In the genomic region with DNA sequence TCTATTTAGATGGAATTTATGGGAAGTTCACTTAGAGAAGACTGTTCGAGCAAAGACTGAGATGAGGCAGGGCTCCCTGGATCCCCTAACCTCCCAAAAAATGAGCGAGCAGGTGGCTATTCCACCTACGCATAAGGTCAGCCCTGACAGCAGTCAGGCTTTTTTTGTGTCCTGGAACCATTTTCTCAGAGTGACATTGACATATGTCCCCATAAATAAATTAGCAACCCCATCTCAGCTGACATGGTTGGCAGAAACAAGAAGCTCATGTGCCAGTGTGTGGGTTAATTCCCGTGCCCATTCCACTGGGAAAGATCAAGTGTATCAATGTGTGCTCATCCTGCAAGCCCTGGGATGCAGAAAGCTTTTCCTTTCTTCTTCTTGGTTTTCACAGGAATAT, we compare ENCODE assay signal across 25 cellular contexts.
"Had no signal": no experiment of that assay in that cellular context is flagged by ENCODE, and none has a peak within 500 bp of the region (broad histone marks: within the 10 kb centered on the region; RNA-seq: fewer than 3 reads in every experiment).

No MANE protein-coding gene starts in this region.

- H3K9me3 ChIP-seq: ovary, right lobe of liver, sigmoid colon, thoracic aorta, thyroid gland, tibial nerve, upper lobe of left lung, vagina had no signal

- H3K27me3 ChIP-seq: neural progenitor cell, ovary, right lobe of liver, sigmoid colon, stomach, thyroid gland, tibial nerve, upper lobe of left lung, vagina had no signal

- H3K4me3 ChIP-seq: neural progenitor cell, ovary, right lobe of liver, sigmoid colon, stomach, thoracic aorta, thyroid gland, tibial nerve, upper lobe of left lung, vagina had no signal

- H3K36me3 ChIP-seq: neural progenitor cell, ovary, right lobe of liver, sigmoid colon, stomach, thoracic aorta, thyroid gland, tibial nerve, upper lobe of left lung, vagina had no signal

- H3K27ac ChIP-seq: neural progenitor cell, ovary, parathyroid adenoma, right lobe of liver, sigmoid colon, stomach, thoracic aorta, thyroid gland, tibial nerve, upper lobe of left lung, vagina had no signal

- ATAC-seq: naive thymus-derived CD4-positive, alpha-beta T cell; natural killer cell; right cardiac atrium; right lobe of liver; stimulated activated effector memory CD8-positive, alpha-beta T cell treated with anti-CD3 and anti-CD28 coated beads, Interleukin-12 subunit alpha, Interleukin-12 subunit beta, amount 100 ng/mL, for 72 hours; stimulated activated naive B cell treated with anti-CD40 and anti-IgM and Interleukin-4, amounts not matched to agents 10 μg/mL and 1 μg/mL and 100 μg/mL, for 72 hours had no signal

- DNase-seq: naive thymus-derived CD4-positive, alpha-beta T cell; natural killer cell; occipital lobe; ovary; posterior cingulate gyrus; right cardiac atrium; right lobe of liver; sigmoid colon; small intestine; stimulated activated CD4-positive, alpha-beta T cell treated with anti-CD3 and anti-CD28 coated beads, Interleukin-15, amount 100 ng/mL, for 24 hours; stimulated activated CD4-positive, alpha-beta T cell treated with anti-CD3 and anti-CD28 coated beads, Interleukin-2, amount 100 ng/mL, for 24 hours; stimulated activated CD4-positive, alpha-beta T cell treated with anti-CD3 and anti-CD28 coated beads, Interleukin-2, amount 100 ng/mL, for 48 hours; stimulated activated CD4-positive, alpha-beta T cell treated with anti-CD3 and anti-CD28 coated beads, Interleukin-4, amount 100 ng/mL, for 24 hours; stimulated activated naive B cell treated with anti-CD40 and anti-IgM and Interleukin-4, amounts not matched to agents 10 μg/mL and 1 μg/mL and 100 μg/mL, for 72 hours; stimulated activated naive CD4-positive, alpha-beta T cell treated with Interleukin-2 at 50 U/mL for 16 hours; stomach; thyroid gland; trophoblast cell; upper lobe of left lung had no signal

- H3K4me1 ChIP-seq: neural progenitor cell, parathyroid adenoma, right lobe of liver, sigmoid colon, stomach, thyroid gland, tibial nerve, upper lobe of left lung, vagina had no signal
